Comparison of ENCODE assay signal across 8 cellular contexts in the genomic region with DNA sequence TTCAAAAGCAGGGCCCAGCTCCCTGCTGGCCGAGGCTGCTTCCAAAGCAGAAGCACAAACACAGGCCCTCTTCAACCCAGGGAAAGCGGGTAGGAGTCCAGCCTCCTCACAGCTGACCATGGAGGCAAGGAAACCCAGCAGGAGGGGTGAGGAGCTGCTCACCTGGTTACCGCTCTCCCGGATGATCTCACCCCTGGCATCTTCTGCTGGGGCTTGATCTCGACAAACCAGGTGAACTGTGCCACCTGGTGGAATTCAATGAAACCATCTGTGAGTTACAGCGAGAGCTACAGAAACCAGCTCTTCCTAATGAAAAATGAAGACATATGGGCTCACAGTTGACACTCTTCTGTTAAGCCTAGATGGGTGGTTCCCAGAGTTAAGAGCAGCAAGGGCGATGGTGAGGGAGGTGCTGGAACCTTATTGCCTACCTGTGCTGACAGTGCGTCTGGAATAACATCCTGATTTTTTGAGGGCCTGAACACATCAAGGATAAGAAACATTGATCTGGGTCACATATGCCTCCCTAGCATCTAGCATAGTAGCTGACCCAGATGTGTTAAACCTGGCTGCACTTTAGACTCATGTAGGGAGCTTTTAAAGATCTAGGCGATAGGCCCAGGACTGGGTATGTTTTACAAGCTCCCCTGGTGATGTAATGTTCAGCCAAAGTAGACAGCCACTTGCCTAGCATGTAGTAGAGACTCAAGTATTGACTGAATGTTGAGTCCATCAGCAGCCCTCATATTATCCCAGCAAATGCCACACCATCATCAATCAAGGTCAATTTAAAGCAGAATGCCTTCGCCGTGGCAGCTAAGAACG.
A peak's percentile ranks its signal among the peaks of the same experiment; 100 is the strongest.
DNase-seq lines count a peak whose midpoint lies in the region; ATAC-seq and TF ChIP-seq lines count a peak whose summit lies in the region.

No MANE protein-coding gene starts in this region.

- no peaks in the 10 kb centered on the region for H3K79me2 ChIP-seq in MM.1S (ENCODE audit: low read length)

- no peak overlapping the region for H3K9ac ChIP-seq in MM.1S (ENCODE audit: low read length)

- H3K4me3 ChIP-seq in MM.1S (ENCODE audit: low read length) = no peak overlapping the region

- no peaks in the 10 kb centered on the region for H3F3A ChIP-seq in MM.1S (ENCODE audit: insufficient read depth, low read length)

- no peak overlapping the region for H3K27ac ChIP-seq in MM.1S (ENCODE audit: low read length)
- no peak overlapping the region for H3K27ac ChIP-seq in RWPE1

- no peaks in the 10 kb centered on the region for H3K27me3 ChIP-seq in MM.1S (replicated peaks; ENCODE audit: insufficient read depth, low read length)

- H3K9me2 ChIP-seq in MM.1S (replicated peaks; ENCODE audit: insufficient read depth, low read length) = no peaks in the 10 kb centered on the region

- TF ChIP-seq CTCF in MM.1S (IDR thresholded peaks at IDR 0.05; ENCODE audit: low read length) (peak; percentile 54), RWPE1 (conservative IDR thresholded peaks at IDR 0.05; ENCODE audit: low read depth) (peak; percentile 69)

- H3K36me3 ChIP-seq in MM.1S (replicated peaks; ENCODE audit: insufficient read depth, low read length) = no peaks in the 10 kb centered on the region

- H3K9me3 ChIP-seq in MM.1S (replicated peaks; ENCODE audit: insufficient read depth, low read length) = no peaks in the 10 kb centered on the region

- no peak overlapping the region for H2AFZ ChIP-seq in MM.1S (ENCODE audit: low read length)

- CTCF ChIA-PET in RWPE1 (lab: Yijun Ruan, JAX) = interaction anchor here (0.6 to 2.1 kb wide), 16 partner anchors 15 to 672 kb away, joined by 3 to 8 read pairs (median 4); no protein-coding TSS in a partner anchor

- peak; percentile 39 for ATAC-seq in GM21367 (IDR thresholded peaks at IDR 0.05; ENCODE audit: unreplicated experiment)

- no peak overlapping the region for H3K4me2 ChIP-seq in MM.1S (ENCODE audit: low read depth, low read length)

- peaks cover 11% of the 10 kb centered on the region for H3K4me1 ChIP-seq in MM.1S (ENCODE audit: low read length)

- no peaks in the 10 kb centered on the region for H4K20me1 ChIP-seq in MM.1S (ENCODE audit: insufficient read depth, low read length)

- POLR2A ChIA-PET in RWPE1 (lab: Yijun Ruan, JAX; ENCODE audit: low non-redundant PET) = interaction anchor here (0.5 kb wide), 1 partner anchor 61 kb away, joined by 7 read pairs; no protein-coding TSS in a partner anchor

- DNase-seq in DMS 273 treated with DMSO at 0.1 percent for 48 hours (lab: John Stamatoyannopoulos, UW) (peak; percentile 49), MM.1S (peak; percentile 44), RWPE1 (ENCODE audit: low spot score) (peak; percentile 81), amniotic stem cell (lab: John Stamatoyannopoulos, UW) (peak; percentile 46), inferior parietal cortex (ENCODE audit: extremely low spot score) (peak; percentile 63), UCSD-AML1 (lab: John Stamatoyannopoulos, UW; ENCODE audit: unreplicated experiment) (no peak)
- DNase-seq in stimulated activated CD4-positive, alpha-beta T cell treated with anti-CD3 and anti-CD28 coated beads, TNF-alpha, amount 100 ng/mL, for 4 hours (ENCODE audit: low read depth in 3 of 3) = peak in 2 of 3 experiments; percentile 41 to 45
